ENCODE assay signal across 18 cellular contexts in genomic region chr1:248852548-248852947, GRCh38. TPM values are rescaled to one million over a fixed set of nuclear protein-coding genes. Genes with fewer than 3 reads are reported as not detected.
A peak's percentile ranks its signal among the peaks of the same experiment; 100 is the strongest.
DNase-seq lines count a peak whose midpoint lies in the region; ATAC-seq and TF ChIP-seq lines count a peak whose summit lies in the region.
"Had no signal": no experiment of that assay in that cellular context is flagged by ENCODE, and none has a peak within 500 bp of the region (broad histone marks: within the 10 kb centered on the region; RNA-seq: fewer than 3 reads in every experiment).

No MANE protein-coding gene starts in this region.

- no peak for DNase-seq in GM23248
- peak; percentile 46 for DNase-seq in RPMI8226
- DNase-seq in neuronal stem cell (ENCODE audit: low spot score), result no peak
- no peak for DNase-seq in A172 (ENCODE audit: low spot score)
- no peak for DNase-seq in NCI-H1092 (lab: John Stamatoyannopoulos, UW)
- DNase-seq: DND-41; H7; lower lobe of right lung; NCI-H1092 treated with DMSO at 0.1 percent for 48 hours; NCI-H510A treated with DMSO at 0.1 percent for 48 hours; sigmoid colon; stimulated activated naive CD8-positive, alpha-beta T cell treated with anti-CD3 and anti-CD28 coated beads, Interleukin-15, Interleukin-2, amounts not matched to agents 100 U/mL and 50 U/mL, for 24 hours had no signal

- H3K79me2 ChIP-seq in GM23248 (ENCODE audit: insufficient read depth), result peaks cover under 1% of the 10 kb centered on the region; the same call in 1 of the 2 replicates

- H2BK120ac ChIP-seq in neuronal stem cell (ENCODE audit: low read depth, low read length), result no peak overlapping the region

- H2BK5ac ChIP-seq in neuronal stem cell (ENCODE audit: low read length), result no peak overlapping the region

- H3K27me3 ChIP-seq in GM23248 (replicated peaks; ENCODE audit: insufficient read depth) (no peaks in the 10 kb centered on the region), neuronal stem cell (ENCODE audit: control insufficient read depth in 3 of 3, insufficient read depth in 3 of 3, low read depth in 1 of 3, low read length in 3 of 3) (no peaks in the 10 kb centered on the region)
- H3K27me3 ChIP-seq: hepatocyte, sigmoid colon, SJSA1, tibial artery had no signal

- 78 to 88% methylated on average over 3 of the region's 3 CpGs for WGBS in GM23248 (ENCODE audit: low coverage in 1 of 2, low lambda C conversion rate in 2 of 2, missing lambda C conversion rate in 2 of 2), 2 experiments
- WGBS in neuronal stem cell (ENCODE audit: extremely low coverage in 2 of 2, insufficient read length in 2 of 2, insufficient replicate concordance in 1 of 2), 2 donors, result no CpG with 5 or more reads among the region's 3 CpGs

- no peak overlapping the region for H3K14ac ChIP-seq in neuronal stem cell (ENCODE audit: low read length)

- no peak overlapping the region for H3K18ac ChIP-seq in neuronal stem cell (ENCODE audit: low read length)

- H3K36me3 ChIP-seq in GM23248 (ENCODE audit: low read depth), result no peaks in the 10 kb centered on the region; the same call in 1 of the 2 replicates
- peaks cover 64 to 87% of the 10 kb centered on the region in 2 donors for H3K36me3 ChIP-seq in neuronal stem cell (replicated peaks in 1 of 2; ENCODE audit: control insufficient read depth in 2 of 2, insufficient read depth in 2 of 2, low read length in 2 of 2)

- TF ChIP-seq POLR2A in GM18505 (IDR thresholded peaks at IDR 0.05; ENCODE audit: borderline replicate concordance, extremely low read depth, insufficient read depth, insufficient read length), result no peak

- peak overlapping the region; percentile 44 for H3K27ac ChIP-seq in GM23248
- H3K27ac ChIP-seq in neuronal stem cell (replicated peaks; ENCODE audit: low read length), result no peak overlapping the region
- H3K27ac ChIP-seq: hepatocyte, lower lobe of right lung, sigmoid colon, SJSA1, tibial artery had no signal

- no peak overlapping the region for H3K23ac ChIP-seq in neuronal stem cell (ENCODE audit: low read depth, low read length, poor library complexity)

- H3K4me2 ChIP-seq in GM23248 (ENCODE audit: unreplicated experiment) (no peak overlapping the region), neuronal stem cell (ENCODE audit: insufficient read depth, low read length, poor library complexity, severe bottlenecking) (peak overlapping the region; percentile 21)
- H3K4me2 ChIP-seq: hepatocyte had no signal

- H3K4me1 ChIP-seq in GM23248 (ENCODE audit: insufficient read depth), result peaks cover 3% of the 10 kb centered on the region; the same call in 1 of the 2 replicates
- H3K4me1 ChIP-seq in neuronal stem cell (ENCODE audit: control insufficient read depth in 2 of 2, insufficient read depth in 1 of 2, low read depth in 1 of 2, low read length in 2 of 2), result peaks cover under 1 to 4% of the 10 kb centered on the region in 2 donors

- H3K9me2 ChIP-seq in GM23248 (ENCODE audit: insufficient read depth), result no peaks in the 10 kb centered on the region

- H4K91ac ChIP-seq in neuronal stem cell (ENCODE audit: low read depth, low read length, poor library complexity), result no peak overlapping the region

- H3K9me3 ChIP-seq in GM23248 (ENCODE audit: low read depth) (no peaks in the 10 kb centered on the region), neuronal stem cell (replicated peaks in 1 of 2; ENCODE audit: control insufficient read depth in 2 of 2, insufficient read depth in 1 of 2, low read depth in 1 of 2, low read length in 2 of 2) (no peaks in the 10 kb centered on the region)
- H3K9me3 ChIP-seq: lower lobe of right lung, sigmoid colon, SJSA1, tibial artery had no signal

- no peaks in the 10 kb centered on the region for H4K20me1 ChIP-seq in GM23248 (ENCODE audit: insufficient read depth)

- no peak overlapping the region for H2BK12ac ChIP-seq in neuronal stem cell (ENCODE audit: low read length)

- H3K4me3 ChIP-seq in GM23248 (no peak overlapping the region), neuronal stem cell (ENCODE audit: low read length in 2 of 2) (no peak overlapping the region)
- H3K4me3 ChIP-seq: hepatocyte, lower lobe of right lung, sigmoid colon, SJSA1, tibial artery had no signal

- peak; percentile 44 for ATAC-seq in GM18505 (IDR thresholded peaks at IDR 0.05; ENCODE audit: unreplicated experiment)
- no peak for ATAC-seq in HG03457 (IDR thresholded peaks at IDR 0.05; ENCODE audit: unreplicated experiment)
- no peak for ATAC-seq in HG03135 (IDR thresholded peaks at IDR 0.05; ENCODE audit: unreplicated experiment)
- ATAC-seq: lower lobe of right lung; stimulated activated naive CD8-positive, alpha-beta T cell treated with anti-CD3 and anti-CD28 coated beads, Interleukin-15, Interleukin-2, amounts not matched to agents 100 U/mL and 50 U/mL, for 24 hours had no signal

- H3K79me1 ChIP-seq in neuronal stem cell (ENCODE audit: low read depth, low read length), result peaks cover 7% of the 10 kb centered on the region

- H3K4ac ChIP-seq in neuronal stem cell (ENCODE audit: low read length), result no peak overlapping the region

- H2AFZ ChIP-seq in GM23248, result no peak overlapping the region
- H2AFZ ChIP-seq in neuronal stem cell (ENCODE audit: low read length), result no peak overlapping the region
- H2AFZ ChIP-seq: hepatocyte had no signal

- no peak overlapping the region for H2AK5ac ChIP-seq in neuronal stem cell (ENCODE audit: low read depth, low read length)

- peaks cover 6% of the 10 kb centered on the region for H3F3A ChIP-seq in GM23248 (ENCODE audit: insufficient read depth)

- in situ Hi-C loops in GM23248 (cut with MboI), result no loop called here

- no peak overlapping the region for H2BK15ac ChIP-seq in neuronal stem cell (ENCODE audit: low read length)

- no peak overlapping the region for H4K8ac ChIP-seq in neuronal stem cell (ENCODE audit: low read depth, low read length)

- H3K9ac ChIP-seq in GM23248 (no peak overlapping the region), neuronal stem cell (ENCODE audit: low read depth, low read length, poor library complexity) (no peak overlapping the region)

RNA-seq across cellular contexts. Expression of gene ZNF692, which starts 6.3 kb away (rescaled TPM):
- 17.0 and 21.5 TPM in 2 replicates for total RNA-seq in GM23248 (2014; rRNA removed; shearing (Covaris generic))
- 16.2 and 16.7 TPM in 2 replicates for polyA plus RNA-seq in GM23248 (2016; fragmentation: Nextera tagmentation; extraction: Ambion mirVana)
- 43.3 TPM for polyA plus RNA-seq in neuronal stem cell (2013, experiment 1 of 2)
- 39.1 TPM for polyA plus RNA-seq in neuronal stem cell (2013, experiment 2 of 2)
- total RNA-seq in A172 (2014; rRNA removed; shearing (Covaris generic)), result 15.0 and 26.1 TPM in 2 replicates

RNA-seq across cellular contexts. Expression of gene ZNF672, which starts 14.5 kb away (rescaled TPM):
- total RNA-seq in GM23248 (2014; rRNA removed; shearing (Covaris generic)), result 13.5 and 13.8 TPM in 2 replicates
- 10.5 and 11.6 TPM in 2 replicates for polyA plus RNA-seq in GM23248 (2016; fragmentation: Nextera tagmentation; extraction: Ambion mirVana)
- 32.2 TPM for polyA plus RNA-seq in neuronal stem cell (2013, experiment 1 of 2)
- 32.8 TPM for polyA plus RNA-seq in neuronal stem cell (2013, experiment 2 of 2)
- 27.4 and 28.3 TPM in 2 replicates for total RNA-seq in A172 (2014; rRNA removed; shearing (Covaris generic))

RNA-seq across cellular contexts. Expression of gene SH3BP5L, which starts 26.8 kb away (rescaled TPM):
- 46.4 and 64.4 TPM in 2 replicates for total RNA-seq in GM23248 (2014; rRNA removed; shearing (Covaris generic))
- polyA plus RNA-seq in GM23248 (2016; fragmentation: Nextera tagmentation; extraction: Ambion mirVana), result 5.3 and 5.9 TPM in 2 replicates
- 18.4 TPM for polyA plus RNA-seq in neuronal stem cell (2013, experiment 1 of 2)
- 18.3 TPM for polyA plus RNA-seq in neuronal stem cell (2013, experiment 2 of 2)
- 41.0 and 47.1 TPM in 2 replicates for total RNA-seq in A172 (2014; rRNA removed; shearing (Covaris generic))

RNA-seq across cellular contexts. Expression of gene PGBD2, which starts 53.5 kb away (rescaled TPM):
- total RNA-seq in GM23248 (2014; rRNA removed; shearing (Covaris generic)), result 3.5 and 6.1 TPM in 2 replicates
- polyA plus RNA-seq in GM23248 (2016; fragmentation: Nextera tagmentation; extraction: Ambion mirVana), result 5.0 and 5.8 TPM in 2 replicates
- 2.3 TPM for polyA plus RNA-seq in neuronal stem cell (2013, experiment 1 of 2)
- polyA plus RNA-seq in neuronal stem cell (2013, experiment 2 of 2), result 2.5 TPM
- 8.0 and 8.6 TPM in 2 replicates for total RNA-seq in A172 (2014; rRNA removed; shearing (Covaris generic))
